In the genomic region with DNA sequence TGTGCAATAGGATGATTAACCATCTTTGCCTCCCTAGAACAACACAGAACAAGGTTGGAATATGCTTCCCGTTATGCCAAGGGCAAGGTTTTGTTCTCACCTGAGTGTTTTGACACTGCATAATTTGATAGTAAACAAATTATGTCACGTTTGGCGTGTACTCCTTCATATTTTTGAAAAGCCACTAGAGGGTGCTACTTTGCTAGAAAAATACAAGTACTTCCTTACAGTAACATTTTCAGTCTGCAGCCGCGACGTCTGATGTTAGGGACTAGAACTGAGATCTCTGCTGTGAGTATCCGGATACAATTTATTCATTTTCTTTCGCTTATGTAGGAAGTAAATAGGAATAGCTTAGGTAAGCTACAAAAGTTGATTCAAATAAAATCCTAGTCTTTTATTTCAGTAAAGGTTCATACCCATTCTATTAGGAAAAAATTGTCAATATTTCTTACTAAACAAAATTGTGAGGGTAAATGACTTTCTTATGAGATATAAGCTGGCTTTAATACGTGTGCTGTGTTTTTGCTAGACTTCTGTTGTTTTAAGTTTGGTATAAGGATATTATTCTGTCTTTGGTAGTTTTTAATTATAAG, we compare ENCODE assay signal across 8 cellular contexts.
DNase-seq lines count a peak whose midpoint lies in the region; ATAC-seq and TF ChIP-seq lines count a peak whose summit lies in the region.

No MANE protein-coding gene starts in this region.

- H3K9me3 Mint-ChIP-seq in natural killer cell, result no peaks in the 10 kb centered on the region

- H3K27ac Mint-ChIP-seq in natural killer cell, result no peak overlapping the region

- H3K27me3 ChIP-seq in right cardiac atrium (ENCODE audit: control insufficient read depth, insufficient read depth), result no peaks in the 10 kb centered on the region

- TF ChIP-seq CTCF in natural killer cell (IDR thresholded peaks at IDR 0.05), result no peak

- 7% methylated on average over 9 of the region's 9 CpGs for WGBS in right cardiac atrium

- H3K4me1 Mint-ChIP-seq in natural killer cell, result no peaks in the 10 kb centered on the region

- H3K36me3 Mint-ChIP-seq in natural killer cell, result no peaks in the 10 kb centered on the region

- no peak overlapping the region for H3K4me3 ChIP-seq in right cardiac atrium (ENCODE audit: low read length)
- no peak overlapping the region for H3K4me3 ChIP-seq in skeletal muscle cell (ENCODE audit: low read depth, low read length)

- no peaks in the 10 kb centered on the region for H3K27me3 Mint-ChIP-seq in natural killer cell (ENCODE audit: low read depth in 2 of 2)

- H3K4me3 Mint-ChIP-seq in natural killer cell, result no peak overlapping the region

- intact Hi-C loops in right cardiac atrium (cut with DNase I) (loop anchor here (2.0 to 10.0 kb wide), 7 partner anchors 227 to 897 kb away; no protein-coding TSS in a partner anchor), natural killer cell (cut with micrococcal nuclease) (no loop called here)

- H3K27ac ChIP-seq in right cardiac atrium (ENCODE audit: low read length), result no peak overlapping the region

- ATAC-seq in GM19438 (IDR thresholded peaks at IDR 0.05; ENCODE audit: low read depth, unreplicated experiment), result peak; percentile 84
- peak; percentile 89 for ATAC-seq in HG03432 (IDR thresholded peaks at IDR 0.05; ENCODE audit: unreplicated experiment)
- peak; percentile 77 to 78 for ATAC-seq in right cardiac atrium
- no peak for ATAC-seq in natural killer cell

- no peaks in the 10 kb centered on the region for H3K9me3 ChIP-seq in right cardiac atrium (ENCODE audit: control insufficient read depth, low read length)

- no peaks in the 10 kb centered on the region for H3K4me1 ChIP-seq in right cardiac atrium (ENCODE audit: control insufficient read depth, insufficient read depth, low read length)

- DNase-seq in DMS79 (lab: John Stamatoyannopoulos, UW), result peak; percentile 36
- DNase-seq in NCI-H2227 (lab: John Stamatoyannopoulos, UW; ENCODE audit: unreplicated experiment), result peak; percentile 77
- peak in 36 of 58 donors; percentile 1 to 82 (median 24) for DNase-seq in anterior cingulate cortex (lab: John Stamatoyannopoulos, UW)
- DNase-seq in right cardiac atrium, result peak; percentile 45 to 81 (median 55)
- peak; percentile 34 for DNase-seq in skeletal muscle cell (ENCODE audit: low read depth)
- DNase-seq in natural killer cell, result no peak

Comparison
In these comparisons a context has a peak if more than half of its experiments do, and no peak if none do; other contexts are left out.
1. ATAC-seq: peak in GM19438 (single experiment), HG03432 (single experiment) and right cardiac atrium (2 of 2); none in natural killer cell (0 of 3).